In the genomic region with DNA sequence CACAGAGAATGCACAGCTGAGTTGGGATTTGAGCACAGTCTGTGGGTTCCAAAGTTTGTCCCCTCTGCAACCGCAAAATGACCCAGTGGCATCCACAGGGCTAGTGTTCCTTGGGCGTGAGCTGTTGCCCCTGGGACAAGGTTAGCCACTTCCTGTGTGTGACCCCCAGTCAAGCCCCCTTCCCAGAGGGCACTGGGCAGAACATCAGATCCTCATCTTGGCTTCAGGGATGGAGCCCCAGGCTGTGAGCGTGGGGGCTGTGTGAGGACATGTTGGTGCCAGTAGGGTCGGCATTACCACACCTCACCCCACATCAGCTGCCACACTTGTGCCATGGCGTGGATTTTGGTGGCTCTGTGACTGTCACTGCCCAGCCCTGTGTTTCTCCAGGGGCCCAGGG, we compare ENCODE assay signal across 23 cellular contexts.
"Had no signal": no experiment of that assay in that cellular context is flagged by ENCODE, and none has a peak within 500 bp of the region (broad histone marks: within the 10 kb centered on the region; RNA-seq: fewer than 3 reads in every experiment).

No MANE protein-coding gene starts in this region.

- ATAC-seq: activated CD4-positive, CD25-positive, alpha-beta regulatory T cell treated with anti-CD3 and anti-CD28 coated beads, Interleukin-2, amount 50 U/mL, for 24 hours; activated CD8-positive, alpha-beta T cell treated with anti-CD3 and anti-CD28 coated beads for 36 hours; PC-3 had no signal

- H3K4me1 Mint-ChIP-seq: activated naive CD4-positive, alpha-beta T cell treated with anti-CD3 and anti-CD28 coated beads, Interleukin-2, amount 50 U/mL, for 24 hours had no signal

- H3K27ac Mint-ChIP-seq: activated CD8-positive, alpha-beta T cell treated with anti-CD3 and anti-CD28 coated beads for 36 hours; activated naive CD4-positive, alpha-beta T cell treated with anti-CD3 and anti-CD28 coated beads, Interleukin-2, amount 50 U/mL, for 24 hours; activated T-helper 1 cell treated with anti-CD3 and anti-CD28 coated beads, Interleukin-12 subunit alpha, Interleukin-12 subunit beta, Interleukin-2, Interleukin-4 antibody, amounts not matched to agents 30 ng/mL and 10 ng/mL and 1 ng/mL, durations not matched to agents 14 hours and 24 hours and 36 hours; T-helper 1 cell treated with Interleukin-12 subunit alpha and Interleukin-12 subunit beta and Interleukin-4 antibody, amounts not matched to agents 30 μg/mL and 1 μg/mL, for 36 hours had no signal

- DNase-seq: activated CD4-positive, alpha-beta T cell treated with anti-CD3 and anti-CD28 coated beads for 4 hours; activated CD8-positive, alpha-beta memory T cell treated with anti-CD3 and anti-CD28 coated beads, Interleukin-2, amount 50 U/mL, for 4 hours; activated CD8-positive, alpha-beta T cell treated with anti-CD3 and anti-CD28 coated beads for 36 hours; activated effector memory CD4-positive, alpha-beta T cell treated with Interleukin-2 at 50 U/mL for 16 hours; activated naive CD4-positive, alpha-beta T cell; KG1; NCI-H1092; NCI-H1417; NCI-H1930; NCI-H2107; NCI-H2171 treated with DMSO at 0.1 percent for 48 hours; NCI-H226; NCI-H510A; NCI-H526 treated with DMSO at 0.1 percent for 48 hours; NCI-H82; NK-92 treated with Interleukin-12 subunit alpha and Interleukin-12 subunit beta, amount 100 ng/mL, for 24 hours; PC-3; SHP77 treated with DMSO at 0.1 percent for 48 hours had no signal

- H3K27ac ChIP-seq: breast epithelium had no signal

- H3K4me1 ChIP-seq: breast epithelium had no signal

- H3K36me3 Mint-ChIP-seq: activated naive CD4-positive, alpha-beta T cell treated with anti-CD3 and anti-CD28 coated beads, Interleukin-2, amount 50 U/mL, for 24 hours had no signal

- H3K4me3 ChIP-seq: breast epithelium had no signal

- H3K9me3 ChIP-seq: breast epithelium had no signal

- H3K27me3 Mint-ChIP-seq: activated CD8-positive, alpha-beta T cell treated with anti-CD3 and anti-CD28 coated beads for 36 hours; activated naive CD4-positive, alpha-beta T cell treated with anti-CD3 and anti-CD28 coated beads, Interleukin-2, amount 50 U/mL, for 24 hours had no signal

- H3K9me3 Mint-ChIP-seq: activated CD8-positive, alpha-beta T cell treated with anti-CD3 and anti-CD28 coated beads for 36 hours; activated naive CD4-positive, alpha-beta T cell treated with anti-CD3 and anti-CD28 coated beads, Interleukin-2, amount 50 U/mL, for 24 hours; activated T-helper 1 cell treated with anti-CD3 and anti-CD28 coated beads, Interleukin-12 subunit alpha, Interleukin-12 subunit beta, Interleukin-2, Interleukin-4 antibody, amounts not matched to agents 30 ng/mL and 10 ng/mL and 1 ng/mL, durations not matched to agents 14 hours and 24 hours and 36 hours; T-helper 1 cell treated with Interleukin-12 subunit alpha and Interleukin-12 subunit beta and Interleukin-4 antibody, amounts not matched to agents 30 μg/mL and 1 μg/mL, for 36 hours had no signal

- H3K4me3 Mint-ChIP-seq: activated CD8-positive, alpha-beta T cell treated with anti-CD3 and anti-CD28 coated beads for 36 hours; activated naive CD4-positive, alpha-beta T cell treated with anti-CD3 and anti-CD28 coated beads, Interleukin-2, amount 50 U/mL, for 24 hours; activated T-helper 1 cell treated with anti-CD3 and anti-CD28 coated beads, Interleukin-12 subunit alpha, Interleukin-12 subunit beta, Interleukin-2, Interleukin-4 antibody, amounts not matched to agents 30 ng/mL and 10 ng/mL and 1 ng/mL, durations not matched to agents 14 hours and 24 hours and 36 hours; T-helper 1 cell treated with Interleukin-12 subunit alpha and Interleukin-12 subunit beta and Interleukin-4 antibody, amounts not matched to agents 30 μg/mL and 1 μg/mL, for 36 hours had no signal

- H3K36me3 ChIP-seq: breast epithelium had no signal

- H3K27me3 ChIP-seq: breast epithelium had no signal
